In genomic region chr3:180274536-180274935, GRCh38 we compare ENCODE assay signal across 26 cellular contexts.
"Had no signal": no experiment of that assay in that cellular context is flagged by ENCODE, and none has a peak within 500 bp of the region (broad histone marks: within the 10 kb centered on the region; RNA-seq: fewer than 3 reads in every experiment).

No MANE protein-coding gene starts in this region.

- H3K27ac ChIP-seq: sigmoid colon, stomach, transverse colon, vagina had no signal

- H3K4me2 ChIP-seq: smooth muscle cell had no signal

- H3K27me3 ChIP-seq: sigmoid colon, stomach, transverse colon, vagina had no signal

- H3K9me3 Mint-ChIP-seq: activated CD4-positive, alpha-beta memory T cell treated with anti-CD3 and anti-CD28 coated beads, Interleukin-2, amount 10 ng/mL, durations not matched to agents 7 days and 5 days had no signal

- H3K4me3 Mint-ChIP-seq: activated CD4-positive, alpha-beta memory T cell treated with anti-CD3 and anti-CD28 coated beads, Interleukin-2, amount 10 ng/mL, durations not matched to agents 7 days and 5 days; activated CD4-positive, alpha-beta T cell treated with anti-CD3 and anti-CD28 coated beads, Interleukin-2, amount 10 ng/mL, durations not matched to agents 24 days and 14 days; activated naive CD4-positive, alpha-beta T cell treated with anti-CD3 and anti-CD28 coated beads, Interleukin-2, amount 10 ng/mL, durations not matched to agents 7 days and 5 days; memory B cell; nephron progenitor cell; stimulated activated memory B cell treated with anti-CD40 and anti-IgM and Interleukin-4, amounts not matched to agents 10 μg/mL and 1 μg/mL and 100 μg/mL, for 72 hours had no signal

- H3K27me3 Mint-ChIP-seq: activated CD4-positive, alpha-beta memory T cell treated with anti-CD3 and anti-CD28 coated beads, Interleukin-2, amount 10 ng/mL, durations not matched to agents 7 days and 5 days; activated CD4-positive, alpha-beta T cell treated with anti-CD3 and anti-CD28 coated beads, Interleukin-2, amount 10 ng/mL, durations not matched to agents 24 days and 14 days; activated naive CD4-positive, alpha-beta T cell treated with anti-CD3 and anti-CD28 coated beads, Interleukin-2, amount 10 ng/mL, durations not matched to agents 7 days and 5 days; stimulated activated memory B cell treated with anti-CD40 and anti-IgM and Interleukin-4, amounts not matched to agents 10 μg/mL and 1 μg/mL and 100 μg/mL, for 72 hours had no signal

- H3K27ac Mint-ChIP-seq: activated CD4-positive, alpha-beta memory T cell treated with anti-CD3 and anti-CD28 coated beads, Interleukin-2, amount 10 ng/mL, durations not matched to agents 7 days and 5 days; activated CD4-positive, alpha-beta T cell treated with anti-CD3 and anti-CD28 coated beads, Interleukin-2, amount 10 ng/mL, durations not matched to agents 24 days and 14 days; activated naive CD4-positive, alpha-beta T cell treated with anti-CD3 and anti-CD28 coated beads, Interleukin-2, amount 10 ng/mL, durations not matched to agents 7 days and 5 days; memory B cell; nephron progenitor cell; stimulated activated memory B cell treated with anti-CD40 and anti-IgM and Interleukin-4, amounts not matched to agents 10 μg/mL and 1 μg/mL and 100 μg/mL, for 72 hours had no signal

- H3K4me1 Mint-ChIP-seq: activated CD4-positive, alpha-beta memory T cell treated with anti-CD3 and anti-CD28 coated beads, Interleukin-2, amount 10 ng/mL, durations not matched to agents 7 days and 5 days; activated CD4-positive, alpha-beta T cell treated with anti-CD3 and anti-CD28 coated beads, Interleukin-2, amount 10 ng/mL, durations not matched to agents 24 days and 14 days; activated naive CD4-positive, alpha-beta T cell treated with anti-CD3 and anti-CD28 coated beads, Interleukin-2, amount 10 ng/mL, durations not matched to agents 7 days and 5 days; nephron progenitor cell had no signal

- DNase-seq: activated CD4-positive, alpha-beta memory T cell treated with anti-CD3 and anti-CD28 coated beads, Interleukin-2, amount 10 ng/mL, durations not matched to agents 7 days and 5 days; activated CD4-positive, alpha-beta T cell treated with anti-CD3 and anti-CD28 coated beads, Interleukin-2, amount 10 ng/mL, durations not matched to agents 24 days and 14 days; activated effector memory CD4-positive, alpha-beta T cell treated with anti-CD3 and anti-CD28 coated beads, Interleukin-2, amount 50 U/mL, for 16 hours; activated naive CD4-positive, alpha-beta T cell treated with anti-CD3 and anti-CD28 coated beads, Interleukin-2, amount 10 ng/mL, durations not matched to agents 7 days and 5 days; activated T-cell treated with anti-CD3 and anti-CD28 coated beads for 4 hours; amygdala; cortex of kidney; effector CD4-positive, alpha-beta T cell; erythroblast; foreskin melanocyte; hippocampal formation; islet precursor cell; left colon; mucosa of descending colon; nephron progenitor cell; occipital lobe; sigmoid colon; stimulated activated CD4-positive, alpha-beta T cell treated with anti-CD3 and anti-CD28 coated beads, Interleukin-15, amount 100 ng/mL, for 24 hours; stomach; T-helper 2 cell; transverse colon had no signal

- H3K9me3 ChIP-seq: transverse colon, vagina had no signal

- H3K36me3 ChIP-seq: sigmoid colon, stomach, transverse colon, vagina had no signal

- ATAC-seq: activated CD4-positive, CD25-positive, alpha-beta regulatory T cell treated with anti-CD3 and anti-CD28 coated beads, Interleukin-2, amount 50 U/mL, for 24 hours; left colon; mucosa of descending colon; stimulated activated memory B cell treated with anti-CD40 and anti-IgM and Interleukin-4, amounts not matched to agents 10 μg/mL and 1 μg/mL and 100 μg/mL, for 72 hours had no signal

- H3K4me1 ChIP-seq: sigmoid colon, stomach, transverse colon, vagina had no signal

- H3K4me3 ChIP-seq: mucosa of descending colon, sigmoid colon, smooth muscle cell, stomach, transverse colon, vagina had no signal

- H3K36me3 Mint-ChIP-seq: activated naive CD4-positive, alpha-beta T cell treated with anti-CD3 and anti-CD28 coated beads, Interleukin-2, amount 10 ng/mL, durations not matched to agents 7 days and 5 days; stimulated activated memory B cell treated with anti-CD40 and anti-IgM and Interleukin-4, amounts not matched to agents 10 μg/mL and 1 μg/mL and 100 μg/mL, for 72 hours had no signal
